ENCODE assay signal across 2 cellular contexts in genomic region chrX:153627675-153628111, GRCh38.
TF ChIP-seq lines count a peak whose summit lies in the region.

No MANE protein-coding gene starts in this region.

TF ChIP-seq in IMR-90, 13 proteins besides CTCF, POLR2A, EP300 and RAD21:
- no peak for TF ChIP-seq RFX5 (IDR thresholded peaks at IDR 0.05; ENCODE audit: low read depth, low read length)
TF ChIP-seq in IMR-90: peak in this region for 0.

TF ChIP-seq in HepG2, 621 proteins besides CTCF, POLR2A, EP300 and RAD21 (continues in another document):
- peak; percentile 67 for TF ChIP-seq HNF4A (CRISPR knock-in tag; IDR thresholded peaks at IDR 0.05)
- TF ChIP-seq TBP (CRISPR knock-in tag; IDR thresholded peaks at IDR 0.05): no peak
- TF ChIP-seq SNRNP70 (IDR thresholded peaks at IDR 0.05; ENCODE audit: low read depth, low read length): no peak
- TF ChIP-seq ZNF18 (CRISPR knock-in tag; IDR thresholded peaks at IDR 0.05; ENCODE audit: insufficient replicate concordance): no peak
- TF ChIP-seq SMAD3 (CRISPR knock-in tag; IDR thresholded peaks at IDR 0.05): peak; percentile 42; the same call in 1 of the 2 replicates
- TF ChIP-seq ZNF160 (CRISPR knock-in tag; IDR thresholded peaks at IDR 0.05): peak; percentile 71; the same call in 1 of the 2 replicates
- peak; percentile 58; the same call in 1 of the 2 replicates for TF ChIP-seq ZNF740 (CRISPR knock-in tag; IDR thresholded peaks at IDR 0.05)
- TF ChIP-seq ELF1 (CRISPR knock-in tag; IDR thresholded peaks at IDR 0.05): no peak
- TF ChIP-seq ARID5B (CRISPR knock-in tag; IDR thresholded peaks at IDR 0.05): peak; percentile 65
- TF ChIP-seq ZSCAN31 (CRISPR knock-in tag; IDR thresholded peaks at IDR 0.05; ENCODE audit: low read depth): no peak
- TF ChIP-seq FOXJ3 (CRISPR knock-in tag; IDR thresholded peaks at IDR 0.05; ENCODE audit: borderline replicate concordance): no peak
- TF ChIP-seq ZFP82 (CRISPR knock-in tag; IDR thresholded peaks at IDR 0.05; ENCODE audit: borderline replicate concordance): peak; percentile 33; the same call in 1 of the 2 replicates
- no peak for TF ChIP-seq ONECUT2 (CRISPR knock-in tag; IDR thresholded peaks at IDR 0.05)
- 0 out of 2 replicates have a peak, but pooled peaks have one; percentile 58 for TF ChIP-seq PRDM10 (CRISPR knock-in tag; IDR thresholded peaks at IDR 0.05; ENCODE audit: low read depth)
- no peak for TF ChIP-seq MLLT10 (CRISPR knock-in tag; IDR thresholded peaks at IDR 0.05)
- TF ChIP-seq ZNF780A (CRISPR knock-in tag; IDR thresholded peaks at IDR 0.05): no peak
- peak; percentile 62 for TF ChIP-seq ZXDC (CRISPR knock-in tag; IDR thresholded peaks at IDR 0.05)
- TF ChIP-seq ASH2L (IDR thresholded peaks at IDR 0.05; ENCODE audit: insufficient read length, low read depth, low read length): peak; percentile 70
- no peak for TF ChIP-seq ZFP36 (IDR thresholded peaks at IDR 0.05; ENCODE audit: borderline replicate concordance, low read depth, low read length, partially characterized antibody)
- TF ChIP-seq MYNN (CRISPR knock-in tag; IDR thresholded peaks at IDR 0.05; ENCODE audit: low read depth): no peak
- no peak for TF ChIP-seq HOXA7 (CRISPR knock-in tag; IDR thresholded peaks at IDR 0.05)
- no peak for TF ChIP-seq ZNF329 (CRISPR knock-in tag; IDR thresholded peaks at IDR 0.05; ENCODE audit: low read depth)
- no peak; the same call in 1 of the 2 replicates for TF ChIP-seq ZNF225 (CRISPR knock-in tag; IDR thresholded peaks at IDR 0.05)
- TF ChIP-seq CHCHD3 (CRISPR knock-in tag; IDR thresholded peaks at IDR 0.05): no peak
- no peak for TF ChIP-seq ZNF260 (CRISPR knock-in tag; IDR thresholded peaks at IDR 0.05; ENCODE audit: borderline replicate concordance, low read depth)
- peak; percentile 57; the same call in 1 of the 2 replicates for TF ChIP-seq DR1 (CRISPR knock-in tag; IDR thresholded peaks at IDR 0.05)
- TF ChIP-seq ZNF597 (CRISPR knock-in tag; IDR thresholded peaks at IDR 0.05): no peak
- TF ChIP-seq RORA (CRISPR knock-in tag; IDR thresholded peaks at IDR 0.05): no peak
- TF ChIP-seq ZNF431 (CRISPR knock-in tag; IDR thresholded peaks at IDR 0.05; ENCODE audit: borderline replicate concordance, low read depth): peak; percentile 67; the same call in 1 of the 2 replicates
- TF ChIP-seq ZNF569 (CRISPR knock-in tag; IDR thresholded peaks at IDR 0.05; ENCODE audit: borderline replicate concordance): no peak
- no peak for TF ChIP-seq FIP1L1 (IDR thresholded peaks at IDR 0.05; ENCODE audit: borderline replicate concordance, insufficient read depth, low read depth, low read length)
- TF ChIP-seq IKZF1 (IDR thresholded peaks at IDR 0.05): no peak
- no peak for TF ChIP-seq GTF2F1 (IDR thresholded peaks at IDR 0.05; ENCODE audit: low read length)
- TF ChIP-seq ZNF331 (CRISPR knock-in tag; IDR thresholded peaks at IDR 0.05): peak; percentile 83; the same call in 1 of the 2 replicates
- no peak for TF ChIP-seq FLYWCH1 (CRISPR knock-in tag; IDR thresholded peaks at IDR 0.05)
- TF ChIP-seq GMEB1 (CRISPR knock-in tag; IDR thresholded peaks at IDR 0.05; ENCODE audit: borderline replicate concordance): 0 out of 2 replicates have a peak, but pooled peaks have one; percentile 40
- no peak for TF ChIP-seq ZNF790 (CRISPR knock-in tag; IDR thresholded peaks at IDR 0.05; ENCODE audit: borderline replicate concordance)
- TF ChIP-seq ZNF850 (CRISPR knock-in tag; conservative IDR thresholded peaks at IDR 0.05): no peak
